8 cellular contexts compared by ENCODE assay signal in the genomic region with DNA sequence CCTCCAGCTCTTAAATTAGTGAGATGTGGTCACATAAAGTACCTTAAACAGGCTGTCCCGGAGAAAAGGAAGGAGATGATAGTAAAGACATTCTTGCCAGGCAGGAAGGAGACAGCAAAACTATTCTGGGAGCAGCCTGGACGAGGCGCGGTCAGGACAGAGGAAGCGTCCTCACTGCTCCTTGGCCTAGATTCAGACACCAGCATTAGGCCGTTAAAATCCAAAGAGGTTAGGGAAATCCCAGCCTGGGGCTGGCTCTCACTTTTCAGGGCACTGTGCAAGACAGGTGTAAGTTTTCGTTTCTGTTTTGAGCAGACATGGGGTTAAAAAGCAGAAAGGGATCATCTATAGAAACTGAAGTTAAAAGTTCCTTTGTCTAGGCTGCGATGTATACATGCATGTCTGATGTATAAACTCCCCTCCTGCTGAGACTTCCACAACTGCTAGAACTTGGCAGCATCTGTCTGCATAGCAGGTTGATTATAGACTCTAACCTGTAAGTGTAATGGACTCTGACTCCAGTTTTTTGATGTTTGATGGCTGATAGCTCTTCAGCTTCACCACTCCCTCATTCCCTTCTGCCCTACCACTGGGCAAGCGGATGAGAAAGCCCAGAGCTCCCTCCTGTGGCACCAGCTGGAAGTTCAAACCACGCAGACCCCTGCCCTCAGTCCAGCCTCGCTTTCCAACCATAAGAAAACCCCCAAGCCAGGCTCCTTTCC. TPM values are rescaled to one million over a fixed set of nuclear protein-coding genes. Genes with fewer than 3 reads are reported as not detected.
DNase-seq lines count a peak whose midpoint lies in the region; ATAC-seq and TF ChIP-seq lines count a peak whose summit lies in the region.

No MANE protein-coding gene starts in this region.

- H3K4me3 ChIP-seq in BLaER1 treated with 17β-estradiol and CSF1 and Interleukin-3, amounts not matched to agents 10 nM and 100 nM = no peak overlapping the region
- no peak overlapping the region for H3K4me3 ChIP-seq in endocrine pancreas (ENCODE audit: control insufficient read depth, insufficient read depth, low read length)

- no peaks in the 10 kb centered on the region for H4K20me1 ChIP-seq in BLaER1 treated with 17β-estradiol and CSF1 and Interleukin-3, amounts not matched to agents 10 nM and 100 nM

- H3K27ac Mint-ChIP-seq in activated CD8-positive, alpha-beta T cell treated with anti-CD3 and anti-CD28 coated beads for 36 hours = peak overlapping the region; percentile 95

- H3K9me3 Mint-ChIP-seq in activated CD8-positive, alpha-beta T cell treated with anti-CD3 and anti-CD28 coated beads for 36 hours = no peaks in the 10 kb centered on the region

- peak; percentile 84 for TF ChIP-seq CTCF in activated CD8-positive, alpha-beta T cell treated with anti-CD3 and anti-CD28 coated beads for 36 hours (IDR thresholded peaks at IDR 0.05)

- peak overlapping the region in 2 of 11 experiments; percentile 4 to 21; a peak in 1 of 22 replicates for H3K27ac ChIP-seq in BLaER1 treated with 17β-estradiol and CSF1 and Interleukin-3, amounts not matched to agents 10 nM and 100 nM

- H3K4me3 Mint-ChIP-seq in activated CD8-positive, alpha-beta T cell treated with anti-CD3 and anti-CD28 coated beads for 36 hours = peak overlapping the region; percentile 59

- DNase-seq in NCI-H510A (lab: John Stamatoyannopoulos, UW) (peak; percentile 60), myocyte (ENCODE audit: low read depth) (peak; percentile 66), superior temporal gyrus (ENCODE audit: extremely low spot score) (peak; percentile 85)
- DNase-seq in activated CD8-positive, alpha-beta T cell treated with anti-CD3 and anti-CD28 coated beads for 36 hours = peak; percentile 75

- peaks cover 41% of the 10 kb centered on the region for H3K4me1 Mint-ChIP-seq in activated CD8-positive, alpha-beta T cell treated with anti-CD3 and anti-CD28 coated beads for 36 hours (ENCODE audit: low read depth)

- ATAC-seq in GM18873 (IDR thresholded peaks at IDR 0.05; ENCODE audit: low FRiP score, unreplicated experiment) (peak; percentile 72), HG03097 (IDR thresholded peaks at IDR 0.05; ENCODE audit: low FRiP score, unreplicated experiment) (peak; percentile 71)
- peak; percentile 80 for ATAC-seq in activated CD8-positive, alpha-beta T cell treated with anti-CD3 and anti-CD28 coated beads for 36 hours

- H3K9me3 ChIP-seq in BLaER1 treated with 17β-estradiol and CSF1 and Interleukin-3, amounts not matched to agents 10 nM and 100 nM (replicated peaks in 1 of 11) = no peaks in the 10 kb centered on the region
- no peaks in the 10 kb centered on the region for H3K9me3 ChIP-seq in endocrine pancreas (ENCODE audit: control insufficient read depth, low read length)

- no peaks in the 10 kb centered on the region for H3K27me3 Mint-ChIP-seq in activated CD8-positive, alpha-beta T cell treated with anti-CD3 and anti-CD28 coated beads for 36 hours

- H3K36me3 ChIP-seq in BLaER1 treated with 17β-estradiol and CSF1 and Interleukin-3, amounts not matched to agents 10 nM and 100 nM = no peaks in the 10 kb centered on the region
- no peaks in the 10 kb centered on the region for H3K36me3 ChIP-seq in endocrine pancreas (ENCODE audit: control insufficient read depth, insufficient read depth, low read length)

- H3K27me3 ChIP-seq in BLaER1 treated with 17β-estradiol and CSF1 and Interleukin-3, amounts not matched to agents 10 nM and 100 nM = no peaks in the 10 kb centered on the region
- no peaks in the 10 kb centered on the region for H3K27me3 ChIP-seq in endocrine pancreas (ENCODE audit: control insufficient read depth, insufficient read depth, low read length)

- peaks cover 2% of the 10 kb centered on the region for H3K36me3 Mint-ChIP-seq in activated CD8-positive, alpha-beta T cell treated with anti-CD3 and anti-CD28 coated beads for 36 hours (ENCODE audit: low read depth)

- H3K4me2 ChIP-seq in BLaER1 treated with 17β-estradiol and CSF1 and Interleukin-3, amounts not matched to agents 10 nM and 100 nM = peak overlapping the region in 10 of 11 experiments; percentile 8 to 74 (median 32); a peak in 17 of 22 replicates

- CTCF ChIA-PET in activated CD8-positive, alpha-beta T cell treated with anti-CD3 and anti-CD28 coated beads for 36 hours (lab: Charles Lee) = interaction anchor here (0.7 to 8.0 kb wide), 76 partner anchors 8 to 439 kb away, joined by 3 to 376 read pairs (median 6); partner anchors contain the start of genes CLIC4, IFNLR1, NIPAL3 and RCAN3

- intact Hi-C loops in activated CD8-positive, alpha-beta T cell treated with anti-CD3 and anti-CD28 coated beads for 36 hours (cut with micrococcal nuclease) = loop anchor here (2.0 to 5.0 kb wide), 2 partner anchors 70 to 193 kb away; no protein-coding TSS in a partner anchor

- H3K4me1 ChIP-seq in BLaER1 treated with 17β-estradiol and CSF1 and Interleukin-3, amounts not matched to agents 10 nM and 100 nM = peaks cover 0 to 38% (median 12%) of the 10 kb centered on the region in 10 experiments; a peak in 17 of 20 replicates
- H3K4me1 ChIP-seq in endocrine pancreas (ENCODE audit: control insufficient read depth, insufficient read depth, low read length) = no peaks in the 10 kb centered on the region

- peak overlapping the region in 3 of 11 experiments; percentile 16 to 18 (median 18); a peak in 3 of 22 replicates for H3K9ac ChIP-seq in BLaER1 treated with 17β-estradiol and CSF1 and Interleukin-3, amounts not matched to agents 10 nM and 100 nM
- peak overlapping the region; percentile 51 for H3K9ac ChIP-seq in endocrine pancreas (ENCODE audit: control insufficient read depth, insufficient read depth, low read length)

- POLR2A ChIA-PET in activated CD8-positive, alpha-beta T cell treated with anti-CD3 and anti-CD28 coated beads for 36 hours (lab: Charles Lee) = interaction anchor here (0.8 to 2.1 kb wide), 8 partner anchors 10 to 242 kb away, joined by 3 to 9 read pairs (median 5); no protein-coding TSS in a partner anchor

RNA-seq across cellular contexts. Expression of gene STPG1, which starts 21.5 kb away (rescaled TPM):
- 1 to 10 TPM; 5.6 to 6.3 TPM for total RNA-seq in activated CD8-positive, alpha-beta T cell treated with anti-CD3 and anti-CD28 coated beads for 36 hours
- 2.0 and 2.5 TPM in 2 replicates for total RNA-seq in myocyte
- polyA plus RNA-seq in myocyte (2012) = 5.5 TPM

RNA-seq across cellular contexts. Expression of gene NIPAL3, which starts 23.6 kb away (rescaled TPM):
- total RNA-seq in activated CD8-positive, alpha-beta T cell treated with anti-CD3 and anti-CD28 coated beads for 36 hours = 10 to 100 TPM; 33.2 to 33.3 TPM
- 7.8 and 14.8 TPM in 2 replicates for total RNA-seq in myocyte
- polyA plus RNA-seq in myocyte (2012) = 28.2 TPM
